8 cellular contexts compared by ENCODE assay signal in the genomic region with DNA sequence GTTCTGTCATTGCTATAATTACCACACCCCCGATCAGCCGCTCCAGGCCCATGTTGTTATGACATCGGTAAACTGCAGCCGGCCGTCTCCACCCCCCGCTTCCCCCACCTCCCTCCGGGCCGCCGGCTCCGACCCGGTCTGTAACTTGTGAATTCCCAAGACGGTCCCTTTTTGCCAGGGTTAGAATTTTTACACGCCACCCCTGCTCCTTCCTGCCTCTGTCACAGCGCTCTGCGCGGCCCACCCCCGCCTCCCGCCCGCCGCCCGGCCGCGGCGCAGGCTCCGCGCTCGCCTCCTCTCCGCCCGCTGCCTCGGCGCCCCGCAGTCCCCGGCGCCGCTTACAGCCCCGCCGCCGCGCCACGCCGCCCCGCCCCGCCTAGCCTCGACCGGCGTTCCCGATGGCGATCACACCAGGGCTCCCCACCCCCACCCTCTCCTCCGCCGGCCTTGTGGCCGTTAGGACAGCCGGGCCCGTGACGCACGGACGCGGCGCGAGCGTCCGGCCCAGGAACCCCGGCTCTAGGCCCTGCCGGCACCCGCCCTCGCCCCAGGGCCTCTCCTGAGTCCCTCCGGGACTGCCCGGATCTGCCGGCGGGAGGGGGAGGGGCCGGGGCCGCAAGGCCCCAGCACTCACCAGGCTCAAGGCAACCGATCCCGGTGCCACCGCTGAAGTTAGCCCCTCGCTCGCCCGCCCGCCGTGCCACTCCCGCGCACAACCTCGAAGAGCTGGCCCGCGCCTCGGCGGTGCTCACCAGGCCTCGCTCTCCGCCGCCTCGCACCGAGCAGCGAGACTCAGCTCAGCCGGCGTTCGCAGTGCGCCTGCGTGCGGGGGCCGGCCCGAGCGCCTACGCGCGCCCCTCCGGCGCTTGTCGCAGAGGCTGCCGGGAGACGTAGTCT. TPM values are rescaled to one million over a fixed set of nuclear protein-coding genes. Genes with fewer than 3 reads are reported as not detected.
DNase-seq lines count a peak whose midpoint lies in the region; ATAC-seq and TF ChIP-seq lines count a peak whose summit lies in the region.

A gene (minus strand): TSS at position 817 of the 897 bp plus-strand sequence. CDS start 18,374 bp downstream, outside the sequence.

- ATAC-seq in GM21619 (IDR thresholded peaks at IDR 0.05; ENCODE audit: unreplicated experiment) (peak; percentile 81), Panc1 (peak; percentile 97)
- ATAC-seq in activated T-cell treated with anti-CD3 and anti-CD28 coated beads, Interleukin-2, amount 50 U/mL, for 4 hours = peak; percentile 86 to 87

- peak within 1 kb of the TSS; percentile 25 for H3K9ac ChIP-seq in muscle layer of colon (ENCODE audit: low read length)

- H3K4me1 ChIP-seq in Panc1 (ENCODE audit: control insufficient read depth, insufficient read depth, low read length) = peaks cover 24% of the 10 kb centered on the region
- H3K4me1 ChIP-seq in esophagus (ENCODE audit: control insufficient read depth in 2 of 2, insufficient read depth in 2 of 2, low read length in 1 of 2) = peaks cover 0 to 2% of the 10 kb centered on the region in 2 donors
- H3K4me1 ChIP-seq in muscle layer of colon (ENCODE audit: insufficient read depth, low read length) = peaks cover 21% of the 10 kb centered on the region

- BruUV-seq in Panc1 (replicated peaks; lab: Mats Ljungman, UMichigan) = no TSS peak

- H3K27me3 Mint-ChIP-seq in activated T-cell treated with anti-CD3 and anti-CD28 coated beads, Interleukin-2, amount 50 U/mL, for 4 hours (ENCODE audit: low read depth) = no peaks in the 10 kb centered on the region

- CTCF ChIA-PET in Panc1 (lab: Charles Lee) = no interaction called here

- H3K36me3 ChIP-seq in Panc1 (ENCODE audit: control insufficient read depth, insufficient read depth, low read length) (no peaks in the 10 kb centered on the region; the same call in 1 of the 2 replicates), esophagus (ENCODE audit: control insufficient read depth in 2 of 2, insufficient read depth in 2 of 2, low read length in 1 of 2) (no peaks in the 10 kb centered on the region), muscle layer of colon (ENCODE audit: insufficient read depth, low read length) (no peaks in the 10 kb centered on the region)

- 0 to 1% methylated on average over 104 to 109 of the region's 109 CpGs for WGBS in esophagus, 2 donors

- H3K27me3 ChIP-seq in Panc1 (ENCODE audit: control insufficient read depth, insufficient read depth, low read length) (no peaks in the 10 kb centered on the region), esophagus (ENCODE audit: control insufficient read depth in 1 of 2, insufficient read depth in 2 of 2, low read length in 2 of 2) (no peaks in the 10 kb centered on the region), muscle layer of colon (ENCODE audit: control insufficient read depth in 1 of 2, insufficient read depth in 2 of 2, low read length in 2 of 2) (no peaks in the 10 kb centered on the region)

- H3K9me3 ChIP-seq in Panc1 (ENCODE audit: control insufficient read depth, insufficient read depth, low read depth, low read length) = no peaks in the 10 kb centered on the region
- H3K9me3 ChIP-seq in esophagus (ENCODE audit: control insufficient read depth in 2 of 2, insufficient read depth in 1 of 2, low read depth in 1 of 2, low read length in 1 of 2) = no peaks in the 10 kb centered on the region
- H3K9me3 ChIP-seq in muscle layer of colon (ENCODE audit: low read length) = no peaks in the 10 kb centered on the region

- TF ChIP-seq RAD21 in Ishikawa (IDR thresholded peaks at IDR 0.05; ENCODE audit: low read depth) = no peak

- in situ Hi-C loops in Panc1 (cut with HindIII; ENCODE audit: low pct_unique_long_range_greater_than_20kb, low sequenced_read_pairs) = no loop called here

- POLR2A ChIA-PET in Panc1 (lab: Charles Lee) = interaction anchor here (0.6 to 0.7 kb wide), 2 partner anchors 9 to 124 kb away, joined by 5 to 10 read pairs; no protein-coding TSS in a partner anchor

- TF ChIP-seq CTCF in Panc1 (IDR thresholded peaks at IDR 0.05) = no peak

- peaks cover 18% of the 10 kb centered on the region for H3K36me3 Mint-ChIP-seq in activated T-cell treated with anti-CD3 and anti-CD28 coated beads, Interleukin-2, amount 50 U/mL, for 4 hours (ENCODE audit: insufficient read depth)

- H3K27ac ChIP-seq in Panc1 (ENCODE audit: low read length) (peak within 1 kb of the TSS; percentile 79), esophagus (ENCODE audit: low read depth in 2 of 2, low read length in 1 of 2) (peak within 1 kb of the TSS; percentile 97 to 99), muscle layer of colon (ENCODE audit: low read depth, low read length) (peak within 1 kb of the TSS; percentile 95)

- DNase-seq in DMS53 (lab: John Stamatoyannopoulos, UW) = peak; percentile 91
- peak; percentile 69 for DNase-seq in Panc1 (ENCODE audit: low read depth, low spot score)
- peak; percentile 82 for DNase-seq in activated T-cell treated with anti-CD3 and anti-CD28 coated beads, Interleukin-2, amount 50 U/mL, for 4 hours
- peak; percentile 66 to 71 for DNase-seq in stimulated activated CD8-positive, alpha-beta memory T cell treated with anti-CD3 and anti-CD28 coated beads, Interleukin-7, amount 100 ng/mL, for 1 hour (ENCODE audit: low read depth in 2 of 2)

- peak within 1 kb of the TSS; percentile 85 for H3K4me3 Mint-ChIP-seq in activated T-cell treated with anti-CD3 and anti-CD28 coated beads, Interleukin-2, amount 50 U/mL, for 4 hours

- H3K4me1 Mint-ChIP-seq in activated T-cell treated with anti-CD3 and anti-CD28 coated beads, Interleukin-2, amount 50 U/mL, for 4 hours (ENCODE audit: low read depth) = peaks cover 41% of the 10 kb centered on the region

- intact Hi-C loops in Panc1 (cut with micrococcal nuclease; ENCODE audit: unreplicated experiment) = no loop called here

- H3K9me3 Mint-ChIP-seq in activated T-cell treated with anti-CD3 and anti-CD28 coated beads, Interleukin-2, amount 50 U/mL, for 4 hours = peaks cover 7% of the 10 kb centered on the region

- H3K4me3 ChIP-seq in Panc1 (ENCODE audit: low read depth in 2 of 2, low read length in 2 of 2) (peak within 1 kb of the TSS; percentile 71 to 83), esophagus (ENCODE audit: low read depth in 1 of 2, low read length in 2 of 2) (peak within 1 kb of the TSS; percentile 84 to 86), muscle layer of colon (ENCODE audit: low read depth in 1 of 2, low read length in 2 of 2) (peak within 1 kb of the TSS; percentile 70 to 92)

- TF ChIP-seq EP300 in Ishikawa (IDR thresholded peaks at IDR 0.05; ENCODE audit: borderline replicate concordance) = no peak

TF ChIP-seq in Ishikawa, 13 proteins besides CTCF, POLR2A, EP300 and RAD21:
- TF ChIP-seq TCF12 (IDR thresholded peaks at IDR 0.05; ENCODE audit: low read depth) (peak; percentile 29; the same call in 1 of the 2 replicates), ZBTB7A (IDR thresholded peaks at IDR 0.05; ENCODE audit: low read depth) (no peak; the same call in 1 of the 2 replicates), NFIC (IDR thresholded peaks at IDR 0.05) (no peak), CREB1 (IDR thresholded peaks at IDR 0.05; ENCODE audit: low read depth) (no peak; the same call in 1 of the 2 replicates), EGR1 (IDR thresholded peaks at IDR 0.05) (peak; percentile 94), CEBPB (IDR thresholded peaks at IDR 0.05) (no peak), TEAD4 (IDR thresholded peaks at IDR 0.05) (no peak), FOXM1 (IDR thresholded peaks at IDR 0.05; ENCODE audit: borderline replicate concordance, low read depth) (no peak), YY1 (IDR thresholded peaks at IDR 0.05; ENCODE audit: low read depth) (peak; percentile 35), TAF1 (IDR thresholded peaks at IDR 0.05; ENCODE audit: low read depth) (peak; percentile 80)
- TF ChIP-seq, protein P1, sequence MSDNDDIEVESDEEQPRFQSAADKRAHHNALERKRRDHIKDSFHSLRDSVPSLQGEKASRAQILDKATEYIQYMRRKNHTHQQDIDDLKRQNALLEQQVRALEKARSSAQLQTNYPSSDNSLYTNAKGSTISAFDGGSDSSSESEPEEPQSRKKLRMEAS (IDR thresholded peaks at IDR 0.05) = peak; percentile 84
- TF ChIP-seq, protein P2, sequence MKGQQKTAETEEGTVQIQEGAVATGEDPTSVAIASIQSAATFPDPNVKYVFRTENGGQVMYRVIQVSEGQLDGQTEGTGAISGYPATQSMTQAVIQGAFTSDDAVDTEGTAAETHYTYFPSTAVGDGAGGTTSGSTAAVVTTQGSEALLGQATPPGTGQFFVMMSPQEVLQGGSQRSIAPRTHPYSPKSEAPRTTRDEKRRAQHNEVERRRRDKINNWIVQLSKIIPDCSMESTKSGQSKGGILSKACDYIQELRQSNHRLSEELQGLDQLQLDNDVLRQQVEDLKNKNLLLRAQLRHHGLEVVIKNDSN (IDR thresholded peaks at IDR 0.05) = no peak
- TF ChIP-seq, protein P3, sequence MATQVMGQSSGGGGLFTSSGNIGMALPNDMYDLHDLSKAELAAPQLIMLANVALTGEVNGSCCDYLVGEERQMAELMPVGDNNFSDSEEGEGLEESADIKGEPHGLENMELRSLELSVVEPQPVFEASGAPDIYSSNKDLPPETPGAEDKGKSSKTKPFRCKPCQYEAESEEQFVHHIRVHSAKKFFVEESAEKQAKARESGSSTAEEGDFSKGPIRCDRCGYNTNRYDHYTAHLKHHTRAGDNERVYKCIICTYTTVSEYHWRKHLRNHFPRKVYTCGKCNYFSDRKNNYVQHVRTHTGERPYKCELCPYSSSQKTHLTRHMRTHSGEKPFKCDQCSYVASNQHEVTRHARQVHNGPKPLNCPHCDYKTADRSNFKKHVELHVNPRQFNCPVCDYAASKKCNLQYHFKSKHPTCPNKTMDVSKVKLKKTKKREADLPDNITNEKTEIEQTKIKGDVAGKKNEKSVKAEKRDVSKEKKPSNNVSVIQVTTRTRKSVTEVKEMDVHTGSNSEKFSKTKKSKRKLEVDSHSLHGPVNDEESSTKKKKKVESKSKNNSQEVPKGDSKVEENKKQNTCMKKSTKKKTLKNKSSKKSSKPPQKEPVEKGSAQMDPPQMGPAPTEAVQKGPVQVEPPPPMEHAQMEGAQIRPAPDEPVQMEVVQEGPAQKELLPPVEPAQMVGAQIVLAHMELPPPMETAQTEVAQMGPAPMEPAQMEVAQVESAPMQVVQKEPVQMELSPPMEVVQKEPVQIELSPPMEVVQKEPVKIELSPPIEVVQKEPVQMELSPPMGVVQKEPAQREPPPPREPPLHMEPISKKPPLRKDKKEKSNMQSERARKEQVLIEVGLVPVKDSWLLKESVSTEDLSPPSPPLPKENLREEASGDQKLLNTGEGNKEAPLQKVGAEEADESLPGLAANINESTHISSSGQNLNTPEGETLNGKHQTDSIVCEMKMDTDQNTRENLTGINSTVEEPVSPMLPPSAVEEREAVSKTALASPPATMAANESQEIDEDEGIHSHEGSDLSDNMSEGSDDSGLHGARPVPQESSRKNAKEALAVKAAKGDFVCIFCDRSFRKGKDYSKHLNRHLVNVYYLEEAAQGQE (IDR thresholded peaks at IDR 0.05; ENCODE audit: low read depth) = no peak

RNA-seq across cellular contexts. Expression of the gene that starts here (rescaled TPM):
- 118 TPM for total RNA-seq in Panc1 (2021; ENCODE audit: unreplicated experiment)
- polyA plus RNA-seq in Panc1 (2012; ENCODE audit: insufficient read length) = 44.9 TPM
- 10 to 100 TPM; 56.4 to 61.2 (median 61.2) TPM for total RNA-seq in activated T-cell treated with anti-CD3 and anti-CD28 coated beads, Interleukin-2, amount 50 U/mL, for 4 hours
- 10 to 100 TPM in 1 of 2 donors, 1 to 10 TPM in 1; 8.5 to 13.9 TPM for polyA plus RNA-seq in esophagus

Comparison
In these comparisons a context has a peak if more than half of its experiments do, and no peak if none do; other contexts are left out.
1. Peak in every context shown above with its lines: DNase-seq, ATAC-seq, H3K4me3 ChIP-seq and H3K27ac ChIP-seq.